21 cellular contexts compared by ENCODE assay signal in the genomic region with DNA sequence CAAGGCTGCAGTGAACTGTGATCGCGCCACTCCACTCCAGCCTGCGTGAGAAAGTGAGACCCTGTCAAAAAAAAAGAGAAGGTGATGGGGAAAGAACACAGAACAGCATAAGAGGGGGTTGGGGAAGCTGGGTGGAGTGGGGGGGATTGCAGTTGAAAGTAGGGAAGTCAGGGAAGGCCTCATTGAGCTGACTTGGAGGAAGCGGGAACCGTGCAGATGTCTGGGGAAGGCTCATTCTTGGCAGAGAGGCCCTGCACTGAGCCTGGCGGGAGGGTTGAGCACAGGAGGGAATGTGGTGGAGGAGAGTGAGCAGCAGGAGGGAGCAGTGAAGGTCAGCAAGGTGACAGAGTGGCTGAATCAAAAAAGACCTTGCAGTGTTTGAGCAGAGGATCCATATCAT. TPM values are rescaled to one million over a fixed set of nuclear protein-coding genes. Genes with fewer than 3 reads are reported as not detected.
DNase-seq lines count a peak whose midpoint lies in the region; ATAC-seq lines count a peak whose summit lies in the region.
"Had no signal": no experiment of that assay in that cellular context is flagged by ENCODE, and none has a peak within 500 bp of the region (broad histone marks: within the 10 kb centered on the region; RNA-seq: fewer than 3 reads in every experiment).

No MANE protein-coding gene starts in this region.

- intact Hi-C loops in CD4-positive, alpha-beta memory T cell (cut with micrococcal nuclease) = no loop called here

- no peaks in the 10 kb centered on the region for H3K27me3 Mint-ChIP-seq in activated T-cell treated with anti-CD3 and anti-CD28 coated beads, Interleukin-2, amount 50 U/mL, for 24 hours
- no peaks in the 10 kb centered on the region for H3K27me3 Mint-ChIP-seq in CD4-positive, alpha-beta memory T cell
- no peaks in the 10 kb centered on the region for H3K27me3 Mint-ChIP-seq in activated naive CD8-positive, alpha-beta T cell treated with anti-CD3 and anti-CD28 coated beads, Interleukin-2, amount 50 U/mL, for 24 hours
- no peaks in the 10 kb centered on the region for H3K27me3 Mint-ChIP-seq in stimulated activated memory B cell treated with anti-CD40 and anti-IgM and Interleukin-4, amounts not matched to agents 10 μg/mL and 1 μg/mL and 100 μg/mL, for 72 hours

- DNase-seq in activated T-cell treated with anti-CD3 and anti-CD28 coated beads, Interleukin-2, amount 50 U/mL, for 24 hours = no peak
- DNase-seq in activated T-cell treated with anti-CD3 and anti-CD28 coated beads, Interleukin-2, amount 50 U/mL, for 1 hour = no peak
- no peak for DNase-seq in CD4-positive, alpha-beta memory T cell
- DNase-seq in activated naive CD8-positive, alpha-beta T cell treated with anti-CD3 and anti-CD28 coated beads, Interleukin-2, amount 50 U/mL, for 24 hours = no peak
- DNase-seq: activated CD4-positive, alpha-beta T cell treated with anti-CD3 and anti-CD28 coated beads for 48 hours; amniotic stem cell; C1 segment of cervical spinal cord; dorsolateral prefrontal cortex; HCEC 1CT; hypothalamus; islet precursor cell; natural killer cell; NCI-H1417; NCI-H510A; stimulated activated naive CD4-positive, alpha-beta T cell; thyroid gland had no signal

- POLR2A ChIA-PET in CD4-positive, alpha-beta memory T cell (lab: Charles Lee; ENCODE audit: partially characterized antibody) = interaction anchor here (1.2 to 1.6 kb wide), 2 partner anchors 25 to 110 kb away, joined by 3 to 5 read pairs; no protein-coding TSS in a partner anchor

- no peak overlapping the region for H3K4me3 ChIP-seq in CD4-positive, alpha-beta memory T cell (ENCODE audit: low read length in 2 of 2)
- H3K4me3 ChIP-seq in muscle layer of colon (ENCODE audit: low read depth in 1 of 2, low read length in 2 of 2) = no peak overlapping the region
- H3K4me3 ChIP-seq: dorsolateral prefrontal cortex, thyroid gland had no signal

- H3K4me3 Mint-ChIP-seq in activated T-cell treated with anti-CD3 and anti-CD28 coated beads, Interleukin-2, amount 50 U/mL, for 24 hours = no peak overlapping the region
- H3K4me3 Mint-ChIP-seq in CD4-positive, alpha-beta memory T cell = no peak overlapping the region
- no peak overlapping the region for H3K4me3 Mint-ChIP-seq in activated naive CD8-positive, alpha-beta T cell treated with anti-CD3 and anti-CD28 coated beads, Interleukin-2, amount 50 U/mL, for 24 hours
- no peak overlapping the region for H3K4me3 Mint-ChIP-seq in stimulated activated memory B cell treated with anti-CD40 and anti-IgM and Interleukin-4, amounts not matched to agents 10 μg/mL and 1 μg/mL and 100 μg/mL, for 72 hours
- H3K4me3 Mint-ChIP-seq: natural killer cell had no signal

- H3K27me3 ChIP-seq in CD4-positive, alpha-beta memory T cell (ENCODE audit: insufficient read depth, low read length) = no peaks in the 10 kb centered on the region
- no peaks in the 10 kb centered on the region for H3K27me3 ChIP-seq in muscle layer of colon (ENCODE audit: control insufficient read depth in 1 of 2, insufficient read depth in 2 of 2, low read length in 2 of 2)
- H3K27me3 ChIP-seq: dorsolateral prefrontal cortex, thyroid gland had no signal

- H3K4me1 ChIP-seq in CD4-positive, alpha-beta memory T cell (ENCODE audit: insufficient read depth, low read length) = peaks cover 7% of the 10 kb centered on the region
- H3K4me1 ChIP-seq in muscle layer of colon (ENCODE audit: insufficient read depth, low read length) = peaks cover 23% of the 10 kb centered on the region
- H3K4me1 ChIP-seq: parathyroid adenoma, thyroid gland had no signal

- no peak overlapping the region for H3K27ac ChIP-seq in CD4-positive, alpha-beta memory T cell (ENCODE audit: low read depth, low read length)
- H3K27ac ChIP-seq in muscle layer of colon (ENCODE audit: low read depth, low read length) = peak overlapping the region; percentile 1
- H3K27ac ChIP-seq: dorsolateral prefrontal cortex, parathyroid adenoma, thyroid gland had no signal

- peaks cover 23% of the 10 kb centered on the region for H3K4me1 Mint-ChIP-seq in activated T-cell treated with anti-CD3 and anti-CD28 coated beads, Interleukin-2, amount 50 U/mL, for 24 hours (ENCODE audit: low read depth)
- peaks cover 7 to 24% (median 13%) of the 10 kb centered on the region in 4 donors for H3K4me1 Mint-ChIP-seq in CD4-positive, alpha-beta memory T cell
- H3K4me1 Mint-ChIP-seq in activated naive CD8-positive, alpha-beta T cell treated with anti-CD3 and anti-CD28 coated beads, Interleukin-2, amount 50 U/mL, for 24 hours = peaks cover 33% of the 10 kb centered on the region
- H3K4me1 Mint-ChIP-seq in stimulated activated memory B cell treated with anti-CD40 and anti-IgM and Interleukin-4, amounts not matched to agents 10 μg/mL and 1 μg/mL and 100 μg/mL, for 72 hours = peaks cover 26% of the 10 kb centered on the region

- ATAC-seq in activated naive CD8-positive, alpha-beta T cell treated with anti-CD3 and anti-CD28 coated beads, Interleukin-2, amount 50 U/mL, for 24 hours = no peak
- no peak for ATAC-seq in HG02981 (IDR thresholded peaks at IDR 0.05; ENCODE audit: unreplicated experiment)
- no peak for ATAC-seq in stimulated activated memory B cell treated with anti-CD40 and anti-IgM and Interleukin-4, amounts not matched to agents 10 μg/mL and 1 μg/mL and 100 μg/mL, for 72 hours
- no peak for ATAC-seq in HG03095 (IDR thresholded peaks at IDR 0.05; ENCODE audit: unreplicated experiment)
- ATAC-seq: natural killer cell had no signal

- H3K9me3 ChIP-seq in CD4-positive, alpha-beta memory T cell (ENCODE audit: control insufficient read depth in 1 of 2, low read length in 2 of 2) = no peaks in the 10 kb centered on the region
- no peaks in the 10 kb centered on the region for H3K9me3 ChIP-seq in muscle layer of colon (ENCODE audit: low read length)
- H3K9me3 ChIP-seq: thyroid gland had no signal

- no peak overlapping the region for H3K9ac ChIP-seq in muscle layer of colon (ENCODE audit: low read length)
- H3K9ac ChIP-seq: parathyroid adenoma had no signal

- H3K36me3 Mint-ChIP-seq in activated T-cell treated with anti-CD3 and anti-CD28 coated beads, Interleukin-2, amount 50 U/mL, for 24 hours (ENCODE audit: low read depth) = peaks cover 97% of the 10 kb centered on the region
- H3K36me3 Mint-ChIP-seq in CD4-positive, alpha-beta memory T cell = peaks cover 54 to 73% of the 10 kb centered on the region in 2 donors
- peaks cover 80% of the 10 kb centered on the region for H3K36me3 Mint-ChIP-seq in activated naive CD8-positive, alpha-beta T cell treated with anti-CD3 and anti-CD28 coated beads, Interleukin-2, amount 50 U/mL, for 24 hours (ENCODE audit: low read depth)
- peaks cover 82% of the 10 kb centered on the region for H3K36me3 Mint-ChIP-seq in stimulated activated memory B cell treated with anti-CD40 and anti-IgM and Interleukin-4, amounts not matched to agents 10 μg/mL and 1 μg/mL and 100 μg/mL, for 72 hours
- H3K36me3 Mint-ChIP-seq: natural killer cell had no signal

- CTCF ChIA-PET in CD4-positive, alpha-beta memory T cell (lab: Charles Lee; ENCODE audit: partially characterized antibody) = interaction anchor here (0.9 to 1.1 kb wide), 2 partner anchors 15 to 105 kb away, joined by 3 to 5 read pairs; no protein-coding TSS in a partner anchor

- peak overlapping the region; percentile 27 for H3K27ac Mint-ChIP-seq in activated T-cell treated with anti-CD3 and anti-CD28 coated beads, Interleukin-2, amount 50 U/mL, for 24 hours
- peak overlapping the region; percentile 32 to 92 (median 79) for H3K27ac Mint-ChIP-seq in CD4-positive, alpha-beta memory T cell
- H3K27ac Mint-ChIP-seq in activated naive CD8-positive, alpha-beta T cell treated with anti-CD3 and anti-CD28 coated beads, Interleukin-2, amount 50 U/mL, for 24 hours = peak overlapping the region; percentile 49
- no peak overlapping the region for H3K27ac Mint-ChIP-seq in stimulated activated memory B cell treated with anti-CD40 and anti-IgM and Interleukin-4, amounts not matched to agents 10 μg/mL and 1 μg/mL and 100 μg/mL, for 72 hours

- peaks cover 50% of the 10 kb centered on the region for H3K36me3 ChIP-seq in CD4-positive, alpha-beta memory T cell (ENCODE audit: insufficient read depth, low read length)
- H3K36me3 ChIP-seq in muscle layer of colon (ENCODE audit: insufficient read depth, low read length) = peaks cover 62% of the 10 kb centered on the region

- H3K9me3 Mint-ChIP-seq in activated T-cell treated with anti-CD3 and anti-CD28 coated beads, Interleukin-2, amount 50 U/mL, for 24 hours = no peaks in the 10 kb centered on the region
- no peaks in the 10 kb centered on the region for H3K9me3 Mint-ChIP-seq in CD4-positive, alpha-beta memory T cell
- no peaks in the 10 kb centered on the region for H3K9me3 Mint-ChIP-seq in activated naive CD8-positive, alpha-beta T cell treated with anti-CD3 and anti-CD28 coated beads, Interleukin-2, amount 50 U/mL, for 24 hours
- no peaks in the 10 kb centered on the region for H3K9me3 Mint-ChIP-seq in stimulated activated memory B cell treated with anti-CD40 and anti-IgM and Interleukin-4, amounts not matched to agents 10 μg/mL and 1 μg/mL and 100 μg/mL, for 72 hours
- H3K9me3 Mint-ChIP-seq: natural killer cell had no signal

RNA-seq across cellular contexts. Expression of a gene that starts 26.9 kb away (rescaled TPM):
- total RNA-seq in CD4-positive, alpha-beta memory T cell = 100 to 1,000 TPM; 143 to 152 TPM
- polyA plus RNA-seq in CD4-positive, alpha-beta memory T cell = 10 to 100 TPM; 32.6 to 66.1 TPM
